ENCODE assay signal across 21 cellular contexts in the genomic region with DNA sequence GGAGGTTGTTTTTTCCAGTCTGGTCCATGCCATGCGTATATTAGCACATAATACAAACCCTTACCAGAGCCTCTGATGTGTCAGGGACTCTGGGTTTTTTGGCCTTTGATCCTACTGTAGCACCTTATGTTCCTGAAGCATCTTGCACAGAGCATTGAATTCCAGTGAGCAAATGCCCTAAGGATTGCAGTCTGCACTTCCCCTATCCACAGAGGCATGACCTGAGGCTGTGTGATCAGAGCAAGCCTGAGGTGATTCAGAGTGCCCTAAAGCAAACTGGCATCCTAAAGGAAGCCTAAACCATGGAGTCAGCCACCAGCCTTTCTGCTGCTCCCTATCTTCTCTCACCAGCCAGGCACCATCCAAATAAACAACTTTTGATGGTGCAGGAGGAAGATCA. TPM values are rescaled to one million over a fixed set of nuclear protein-coding genes. Genes with fewer than 3 reads are reported as not detected.
A peak's percentile ranks its signal among the peaks of the same experiment; 100 is the strongest.
DNase-seq lines count a peak whose midpoint lies in the region; ATAC-seq, FAIRE-seq and TF ChIP-seq lines count a peak whose summit lies in the region.
"Had no signal": no experiment of that assay in that cellular context is flagged by ENCODE, and none has a peak within 500 bp of the region (broad histone marks: within the 10 kb centered on the region; RNA-seq: fewer than 3 reads in every experiment).

No MANE protein-coding gene starts in this region.

- CTCF ChIA-PET in CD8-positive, alpha-beta T cell (lab: Charles Lee): no interaction called here

- DNase-seq in EH (ENCODE audit: low read depth) (peak; percentile 71), MG63 (peak; percentile 78), bronchial epithelial cell (ENCODE audit: low read depth) (peak; percentile 49), neural progenitor cell (ENCODE audit: low spot score) (no peak), mesothelial cell of epicardium (ENCODE audit: low spot score in 2 of 2, unreplicated experiment in 2 of 2) (no peak), adrenal gland (no peak)
- DNase-seq in CD8-positive, alpha-beta T cell: no peak
- DNase-seq: AML-193; amniotic stem cell; cerebellar nuclear complex; H7; naive thymus-derived CD4-positive, alpha-beta T cell; NCI-H345; Right ventricle myocardium superior; small intestine had no signal

- H3K9me3 Mint-ChIP-seq in neural progenitor cell (no peaks in the 10 kb centered on the region), mesothelial cell of epicardium (no peaks in the 10 kb centered on the region)
- no peaks in the 10 kb centered on the region for H3K9me3 Mint-ChIP-seq in CD8-positive, alpha-beta T cell
- H3K9me3 Mint-ChIP-seq: activated T-helper 2 cell treated with anti-CD3 and anti-CD28 coated beads, Interferon-gamma antibody, Interleukin-2, Interleukin-4, amounts not matched to agents 10 μg/mL and 5 μg/mL and 100 μg/mL, durations not matched to agents 14 hours and 24 hours and 36 hours; endodermal cell; naive thymus-derived CD4-positive, alpha-beta T cell had no signal

- H3K27me3 Mint-ChIP-seq in neural progenitor cell (ENCODE audit: insufficient read depth, low read depth) (peaks cover 2% of the 10 kb centered on the region), mesothelial cell of epicardium (ENCODE audit: low read depth) (no peaks in the 10 kb centered on the region)
- H3K27me3 Mint-ChIP-seq in CD8-positive, alpha-beta T cell (ENCODE audit: low read depth): no peaks in the 10 kb centered on the region
- H3K27me3 Mint-ChIP-seq: naive thymus-derived CD4-positive, alpha-beta T cell had no signal

- H3K4me3 Mint-ChIP-seq in neural progenitor cell: no peak overlapping the region
- H3K4me3 Mint-ChIP-seq in CD8-positive, alpha-beta T cell: no peak overlapping the region
- no peak overlapping the region for H3K4me3 Mint-ChIP-seq in mesothelial cell of epicardium
- H3K4me3 Mint-ChIP-seq: endodermal cell; naive thymus-derived CD4-positive, alpha-beta T cell had no signal

- no peaks in the 10 kb centered on the region for H4K20me1 ChIP-seq in neural progenitor cell (ENCODE audit: low read depth)

- no peaks in the 10 kb centered on the region for H3K36me3 Mint-ChIP-seq in neural progenitor cell
- H3K36me3 Mint-ChIP-seq in CD8-positive, alpha-beta T cell: peaks cover 33% of the 10 kb centered on the region
- no peaks in the 10 kb centered on the region for H3K36me3 Mint-ChIP-seq in mesothelial cell of epicardium

- H3K4me2 ChIP-seq in neural progenitor cell: peak overlapping the region; percentile 46

- peaks cover 24% of the 10 kb centered on the region for H3K4me1 Mint-ChIP-seq in neural progenitor cell
- H3K4me1 Mint-ChIP-seq in CD8-positive, alpha-beta T cell (ENCODE audit: low read depth): no peaks in the 10 kb centered on the region
- H3K4me1 Mint-ChIP-seq in mesothelial cell of epicardium: peaks cover 2% of the 10 kb centered on the region
- H3K4me1 Mint-ChIP-seq: naive thymus-derived CD4-positive, alpha-beta T cell had no signal

- H3K36me3 ChIP-seq in MG63 (no peaks in the 10 kb centered on the region), bronchial epithelial cell (ENCODE audit: control insufficient read depth, insufficient read depth, low read length) (no peaks in the 10 kb centered on the region), neural progenitor cell (no peaks in the 10 kb centered on the region), adrenal gland (replicated peaks in 1 of 2) (no peaks in the 10 kb centered on the region)
- no peaks in the 10 kb centered on the region for H3K36me3 ChIP-seq in CD8-positive, alpha-beta T cell (ENCODE audit: insufficient read depth, low read length)
- H3K36me3 ChIP-seq: suprapubic skin had no signal

- no peak for TF ChIP-seq POLR2A in adrenal gland (IDR thresholded peaks at IDR 0.05)

- H3K79me2 ChIP-seq in neural progenitor cell (ENCODE audit: low read depth): no peaks in the 10 kb centered on the region

- H3K27me3 ChIP-seq in MG63: no peaks in the 10 kb centered on the region
- H3K27me3 ChIP-seq in bronchial epithelial cell (ENCODE audit: control insufficient read depth, insufficient read depth, low read length): no peaks in the 10 kb centered on the region
- H3K27me3 ChIP-seq in neural progenitor cell: no peaks in the 10 kb centered on the region
- H3K27me3 ChIP-seq in CD8-positive, alpha-beta T cell (ENCODE audit: insufficient read depth, low read length): no peaks in the 10 kb centered on the region
- no peaks in the 10 kb centered on the region for H3K27me3 ChIP-seq in adrenal gland
- H3K27me3 ChIP-seq: suprapubic skin had no signal

- H3K4me3 ChIP-seq in MG63: no peak overlapping the region
- H3K4me3 ChIP-seq in bronchial epithelial cell (ENCODE audit: low read depth, low read length): no peak overlapping the region
- no peak overlapping the region for H3K4me3 ChIP-seq in neural progenitor cell
- H3K4me3 ChIP-seq in CD8-positive, alpha-beta T cell (ENCODE audit: low read depth, low read length): no peak overlapping the region
- H3K4me3 ChIP-seq in adrenal gland: no peak overlapping the region
- H3K4me3 ChIP-seq: suprapubic skin had no signal

- H3K4me1 ChIP-seq in neural progenitor cell (peaks cover 29% of the 10 kb centered on the region), adrenal gland (replicated peaks in 1 of 2) (no peaks in the 10 kb centered on the region)
- no peaks in the 10 kb centered on the region for H3K4me1 ChIP-seq in CD8-positive, alpha-beta T cell (ENCODE audit: insufficient read depth, low read length)
- H3K4me1 ChIP-seq: suprapubic skin had no signal

- no peaks in the 10 kb centered on the region for H3K9me3 ChIP-seq in MG63
- H3K9me3 ChIP-seq in neural progenitor cell (ENCODE audit: low read depth): no peaks in the 10 kb centered on the region
- H3K9me3 ChIP-seq in CD8-positive, alpha-beta T cell (ENCODE audit: low read length): no peaks in the 10 kb centered on the region
- no peaks in the 10 kb centered on the region for H3K9me3 ChIP-seq in adrenal gland (replicated peaks in 1 of 3)
- H3K9me3 ChIP-seq: suprapubic skin had no signal

- POLR2A ChIA-PET in CD8-positive, alpha-beta T cell (lab: Charles Lee): no interaction called here

- H3K27ac Mint-ChIP-seq in neural progenitor cell: no peak overlapping the region
- H3K27ac Mint-ChIP-seq in CD8-positive, alpha-beta T cell: no peak overlapping the region
- no peak overlapping the region for H3K27ac Mint-ChIP-seq in mesothelial cell of epicardium
- H3K27ac Mint-ChIP-seq: activated T-helper 2 cell treated with anti-CD3 and anti-CD28 coated beads, Interferon-gamma antibody, Interleukin-2, Interleukin-4, amounts not matched to agents 10 μg/mL and 5 μg/mL and 100 μg/mL, durations not matched to agents 14 hours and 24 hours and 36 hours; endodermal cell; naive thymus-derived CD4-positive, alpha-beta T cell had no signal

- FAIRE-seq in bronchial epithelial cell (lab: Jason Lieb, UNC): no peak
- FAIRE-seq: D721Med, small intestine had no signal

- TF ChIP-seq CTCF in bronchial epithelial cell (IDR thresholded peaks at IDR 0.05; ENCODE audit: insufficient read depth, low read length, severe bottlenecking) (no peak), neural progenitor cell (IDR thresholded peaks at IDR 0.05) (no peak), mesothelial cell of epicardium (IDR thresholded peaks at IDR 0.05; ENCODE audit: unreplicated experiment) (no peak), adrenal gland (IDR thresholded peaks at IDR 0.05) (no peak)
- TF ChIP-seq CTCF in CD8-positive, alpha-beta T cell (IDR thresholded peaks at IDR 0.05): no peak

- 71 to 100% (median 91%) methylated on average over 1 of the region's 1 CpG for WGBS in adrenal gland, 4 donors

- H3K27ac ChIP-seq in neural progenitor cell (no peak overlapping the region), adrenal gland (no peak overlapping the region)
- no peak overlapping the region for H3K27ac ChIP-seq in CD8-positive, alpha-beta T cell (ENCODE audit: low read depth, low read length)
- H3K27ac ChIP-seq: suprapubic skin had no signal

- intact Hi-C loops in CD8-positive, alpha-beta T cell (cut with DNase I, micrococcal nuclease): no loop called here
- intact Hi-C loops in adrenal gland (cut with DNase I): no loop called here

- ATAC-seq in CD8-positive, alpha-beta T cell: no peak
- ATAC-seq in GM19395 (IDR thresholded peaks at IDR 0.05; ENCODE audit: unreplicated experiment): no peak
- ATAC-seq: activated CD4-positive, CD25-positive, alpha-beta regulatory T cell treated with anti-CD3 and anti-CD28 coated beads, Interleukin-2, amount 50 U/mL, for 24 hours; naive thymus-derived CD4-positive, alpha-beta T cell had no signal

- no peak overlapping the region for H2AFZ ChIP-seq in neural progenitor cell (replicated peaks)

- H3K9ac ChIP-seq in neural progenitor cell: no peak overlapping the region

- H3F3A ChIP-seq in neural progenitor cell (ENCODE audit: low read depth): peaks cover 24% of the 10 kb centered on the region

RNA-seq across cellular contexts. Expression of a gene that starts 41.3 kb away (rescaled TPM):
- 65.0 and 71.9 TPM in 2 replicates for total RNA-seq in MG63 (2014; rRNA removed; shearing (Covaris generic); ENCODE audit: low replicate concordance)
- 4.7 and 8.4 TPM in 2 replicates for total RNA-seq in bronchial epithelial cell
- total RNA-seq in neural progenitor cell (ENCODE audit: low replicate concordance): 2.5 and 3.3 TPM in 2 replicates
- 1 to 10 TPM; 2.5 to 4.0 TPM for total RNA-seq in CD8-positive, alpha-beta T cell
- 0.86 to 1.2 TPM (median 0.92 TPM) in 3 replicates for total RNA-seq in mesothelial cell of epicardium
- 1 to 10 TPM in 1 of 8 donors, under 1 TPM in 7; 0.06 to 1.1 (median 0.43) TPM for total RNA-seq in adrenal gland
- polyA plus RNA-seq in adrenal gland: 1 to 10 TPM in 1 of 3 donors, under 1 TPM in 2; 0.27 to 1.2 (median 0.91) TPM

Comparison
In these comparisons a context has a peak if more than half of its experiments do, and no peak if none do; other contexts are left out.
1. DNase-seq: peak in EH (single experiment), MG63 (single experiment) and bronchial epithelial cell (single experiment); none in neural progenitor cell (single experiment), CD8-positive, alpha-beta T cell (0 of 7), mesothelial cell of epicardium (0 of 2) and adrenal gland (0 of 7).